Comparison of ENCODE assay signal across 1 cellular context in the genomic region with DNA sequence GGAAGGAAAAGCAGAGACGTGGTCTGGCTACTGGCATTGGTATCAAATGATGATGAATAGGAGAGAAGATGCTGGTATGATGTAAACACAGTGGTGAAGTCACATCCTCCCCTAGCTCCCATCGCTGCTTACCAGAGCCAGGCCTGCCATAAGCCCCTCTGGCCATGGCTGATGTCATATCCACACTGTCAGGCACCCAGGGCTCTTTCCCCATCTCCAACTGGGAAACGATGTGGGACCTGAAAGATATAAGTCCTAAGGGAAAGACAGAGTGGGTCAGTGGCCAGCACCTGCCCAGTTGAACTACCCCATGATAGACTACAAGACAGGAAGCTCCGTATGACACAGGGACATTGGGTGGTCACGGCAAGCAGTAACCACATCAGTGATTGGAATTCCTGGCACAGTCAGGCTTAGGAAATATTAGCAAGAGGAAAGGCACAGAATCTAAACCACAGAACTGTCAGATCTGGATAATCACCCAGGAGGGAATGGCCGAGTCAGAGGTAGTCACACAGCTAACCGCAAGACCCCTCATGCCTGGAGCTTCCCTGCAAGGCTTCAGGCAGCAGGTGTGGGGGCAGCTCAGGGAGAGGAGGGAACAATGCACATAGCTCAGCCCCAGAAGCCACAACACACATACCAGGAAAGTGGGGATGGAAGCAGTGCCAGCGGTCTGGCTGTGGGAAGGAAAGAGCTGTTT.
TF ChIP-seq lines count a peak whose summit lies in the region.

No MANE protein-coding gene starts in this region.

TF ChIP-seq in HepG2, 621 proteins besides CTCF, POLR2A, EP300 and RAD21:
- TF ChIP-seq MATR3 (CRISPR knock-in tag; IDR thresholded peaks at IDR 0.05) (no peak), ZIK1 (CRISPR knock-in tag; IDR thresholded peaks at IDR 0.05; ENCODE audit: borderline replicate concordance, low read depth) (no peak)
